ENCODE assay signal across 20 cellular contexts in genomic region chr20:3995749-3996305, GRCh38. TPM values are rescaled to one million over a fixed set of nuclear protein-coding genes. Genes with fewer than 3 reads are reported as not detected.
A peak's percentile ranks its signal among the peaks of the same experiment; 100 is the strongest.
DNase-seq lines count a peak whose midpoint lies in the region; ATAC-seq, FAIRE-seq and TF ChIP-seq lines count a peak whose summit lies in the region.
"Had no signal": no experiment of that assay in that cellular context is flagged by ENCODE, and none has a peak within 500 bp of the region (broad histone marks: within the 10 kb centered on the region; RNA-seq: fewer than 3 reads in every experiment).

No MANE protein-coding gene starts in this region.

- H3K9ac ChIP-seq in K562 (ENCODE audit: insufficient read depth in 1 of 2, low read depth in 2 of 2, low read length in 2 of 2) (no peak overlapping the region), skeletal muscle satellite cell (ENCODE audit: low read depth, low read length) (no peak overlapping the region)
- H3K9ac ChIP-seq: neural progenitor cell had no signal

- in situ Hi-C loops in K562 (cut with MboI), result no loop called here

- ATAC-seq in activated T-cell treated with anti-CD3 and anti-CD28 coated beads, Interleukin-2, amount 50 U/mL, for 72 hours (replicated peaks in 1 of 2), result peak; percentile 3 to 15
- ATAC-seq in K562 (peak; percentile 44), GM21381 (IDR thresholded peaks at IDR 0.05; ENCODE audit: unreplicated experiment) (no peak)
- ATAC-seq: Right ventricle myocardium inferior had no signal

- intact Hi-C loops in K562 (cut with micrococcal nuclease), result no loop called here

- H3K27ac ChIP-seq in K562 (ENCODE audit: extremely low read depth, low read depth, low read length), result peak overlapping the region; percentile 57; the same call in 2 of the 3 replicates
- H3K27ac ChIP-seq: colonic mucosa, neural progenitor cell, upper lobe of left lung had no signal

- no peak overlapping the region for H2AFZ ChIP-seq in K562 (ENCODE audit: low read depth, low read length)
- H2AFZ ChIP-seq: neural progenitor cell had no signal

- WGBS in K562 (ENCODE audit: insufficient coverage, low coverage, missing lambda C conversion rate), result 25% methylated on average over 3 of the region's 3 CpGs

- CTCF ChIA-PET in K562 (lab: Yijun Ruan, JAX; ENCODE audit: low intra/inter-chr PET ratio), result no interaction called here

- no peak for TF ChIP-seq POLR2A in K562 (conservative IDR thresholded peaks at IDR 0.05)

- no TSS peak for BruUV-seq in K562 (replicated peaks; lab: Mats Ljungman, UMichigan)

- H3K4me1 ChIP-seq in K562 (replicated peaks in 1 of 2; ENCODE audit: control insufficient read depth in 2 of 2, insufficient read depth in 2 of 2, low read length in 2 of 2), result peaks cover 0 to 17% of the 10 kb centered on the region in 2 experiments; a peak in 2 of 5 replicates
- peaks cover 15% of the 10 kb centered on the region for H3K4me1 ChIP-seq in skeletal muscle satellite cell (ENCODE audit: control insufficient read depth, insufficient read depth, low read length)
- H3K4me1 ChIP-seq: colonic mucosa, neural progenitor cell had no signal

- no peak for DNase-seq in activated T-cell treated with anti-CD3 and anti-CD28 coated beads, Interleukin-2, amount 50 U/mL, for 72 hours
- no peak for DNase-seq in activated T-cell treated with anti-CD3 and anti-CD28 coated beads, Interleukin-2, amount 50 U/mL, for 1 hour
- DNase-seq in HFFc6 (no peak), K562 (ENCODE audit: extremely low read depth in 1 of 4, low spot score in 3 of 4) (no peak), 8988T (no peak), C1 segment of cervical spinal cord (lab: John Stamatoyannopoulos, UW) (no peak)
- DNase-seq: colonic mucosa, MM.1S, retina, T-helper 17 cell, upper lobe of left lung had no signal

- H3K9me1 ChIP-seq in K562 (ENCODE audit: control insufficient read depth, insufficient read depth, low read length), result peaks cover 3% of the 10 kb centered on the region

- peaks cover 48% of the 10 kb centered on the region for H3K4me1 Mint-ChIP-seq in activated T-cell treated with anti-CD3 and anti-CD28 coated beads, Interleukin-2, amount 50 U/mL, for 72 hours (ENCODE audit: low read depth)
- peaks cover 42% of the 10 kb centered on the region for H3K4me1 Mint-ChIP-seq in HFFc6 (ENCODE audit: low read depth)
- H3K4me1 Mint-ChIP-seq: neural progenitor cell, WTC11 had no signal

- TF ChIP-seq CTCF in HFFc6 (IDR thresholded peaks at IDR 0.05) (no peak), K562 (IDR thresholded peaks at IDR 0.05 in 2 of 3, conservative IDR thresholded peaks at IDR 0.05 in 1 of 3; ENCODE audit: insufficient read depth in 2 of 3, low read depth in 1 of 3, low read length in 3 of 3) (no peak)

- TF ChIP-seq RAD21 in K562 (CRISPR knock-in tag; conservative IDR thresholded peaks at IDR 0.05 in 1 of 2, IDR thresholded peaks at IDR 0.05 in 1 of 2), result no peak

- FAIRE-seq in K562 (lab: Jason Lieb, UNC), result no peak
- FAIRE-seq: frontal cortex, GM18507 had no signal

- H3K4me2 ChIP-seq in K562 (ENCODE audit: insufficient read depth, low read length) (peak overlapping the region; percentile 12; the same call in 1 of the 2 replicates), skeletal muscle satellite cell (ENCODE audit: low read length) (peak overlapping the region; percentile 44)
- H3K4me2 ChIP-seq: neural progenitor cell had no signal

- peaks cover 26% of the 10 kb centered on the region; the same call in 2 of the 3 replicates for H3K36me3 ChIP-seq in K562 (ENCODE audit: control insufficient read depth, insufficient read depth, low read length)
- peaks cover 4% of the 10 kb centered on the region for H3K36me3 ChIP-seq in skeletal muscle satellite cell (ENCODE audit: insufficient read depth, low read length)
- H3K36me3 ChIP-seq: colonic mucosa, neural progenitor cell, upper lobe of left lung had no signal

- no peaks in the 10 kb centered on the region for H3K36me3 Mint-ChIP-seq in activated T-cell treated with anti-CD3 and anti-CD28 coated beads, Interleukin-2, amount 50 U/mL, for 72 hours (ENCODE audit: insufficient read depth in 2 of 2)
- peaks cover 4% of the 10 kb centered on the region; the same call in 1 of the 2 replicates for H3K36me3 Mint-ChIP-seq in HFFc6 (ENCODE audit: low read depth)
- H3K36me3 Mint-ChIP-seq: activated naive CD4-positive, alpha-beta T cell treated with anti-CD3 and anti-CD28 coated beads, Interleukin-2, amount 50 U/mL, for 72 hours; WTC11 had no signal

- POLR2A ChIA-PET in K562 (lab: Yijun Ruan, JAX), result interaction anchor here (2.7 kb wide), 1 partner anchor 17 kb away, joined by 8 read pairs; no protein-coding TSS in a partner anchor

- H3K9me3 ChIP-seq in K562 (replicated peaks; ENCODE audit: control insufficient read depth, insufficient read depth, low read depth, low read length) (no peaks in the 10 kb centered on the region), skeletal muscle satellite cell (replicated peaks; ENCODE audit: low read length) (no peaks in the 10 kb centered on the region)
- H3K9me3 ChIP-seq: colonic mucosa, upper lobe of left lung had no signal

- no peak for TF ChIP-seq EP300 in K562 (IDR thresholded peaks at IDR 0.05; ENCODE audit: low read length)

- H4K20me1 ChIP-seq in K562 (replicated peaks; ENCODE audit: control insufficient read depth, insufficient read depth, low read length), result peaks cover 9% of the 10 kb centered on the region

- no peaks in the 10 kb centered on the region for H3K9me3 Mint-ChIP-seq in activated T-cell treated with anti-CD3 and anti-CD28 coated beads, Interleukin-2, amount 50 U/mL, for 72 hours
- H3K9me3 Mint-ChIP-seq in HFFc6, result no peaks in the 10 kb centered on the region
- H3K9me3 Mint-ChIP-seq: activated naive CD4-positive, alpha-beta T cell treated with anti-CD3 and anti-CD28 coated beads, Interleukin-2, amount 50 U/mL, for 72 hours; neural progenitor cell; WTC11 had no signal

- H3K4me3 Mint-ChIP-seq in activated T-cell treated with anti-CD3 and anti-CD28 coated beads, Interleukin-2, amount 50 U/mL, for 72 hours, result peak overlapping the region; percentile 56 to 92
- H3K4me3 Mint-ChIP-seq in HFFc6, result peak overlapping the region; percentile 76
- H3K4me3 Mint-ChIP-seq: neural progenitor cell, WTC11 had no signal

- H3K27ac Mint-ChIP-seq in activated T-cell treated with anti-CD3 and anti-CD28 coated beads, Interleukin-2, amount 50 U/mL, for 72 hours, result peak overlapping the region; percentile 95
- peak overlapping the region; percentile 80 for H3K27ac Mint-ChIP-seq in HFFc6
- H3K27ac Mint-ChIP-seq: neural progenitor cell, WTC11 had no signal

- no peaks in the 10 kb centered on the region for H3K27me3 Mint-ChIP-seq in activated T-cell treated with anti-CD3 and anti-CD28 coated beads, Interleukin-2, amount 50 U/mL, for 72 hours (ENCODE audit: low read depth)
- H3K27me3 Mint-ChIP-seq in HFFc6 (ENCODE audit: insufficient read depth), result no peaks in the 10 kb centered on the region
- H3K27me3 Mint-ChIP-seq: brain, T-helper 17 cell had no signal

- H3K27me3 ChIP-seq in K562 (ENCODE audit: control insufficient read depth in 2 of 2, insufficient read depth in 2 of 2, low read length in 2 of 2), result no peaks in the 10 kb centered on the region
- H3K27me3 ChIP-seq in skeletal muscle satellite cell (ENCODE audit: control insufficient read depth, insufficient read depth, low read length), result no peaks in the 10 kb centered on the region
- H3K27me3 ChIP-seq: colonic mucosa, neural progenitor cell, upper lobe of left lung had no signal

- H3K4me3 ChIP-seq in K562 (no peak overlapping the region), skeletal muscle satellite cell (ENCODE audit: low read length) (no peak overlapping the region)
- H3K4me3 ChIP-seq: colonic mucosa, neural progenitor cell, upper lobe of left lung had no signal

- peaks cover 93% of the 10 kb centered on the region for H3K79me2 ChIP-seq in K562 (ENCODE audit: control insufficient read depth, insufficient read depth, low read length)

TF ChIP-seq in K562, 482 proteins besides CTCF, POLR2A, EP300 and RAD21 (continues in another document):
- no peak for TF ChIP-seq ZNF41 (CRISPR knock-in tag; conservative IDR thresholded peaks at IDR 0.05)
- no peak for TF ChIP-seq CC2D1A (IDR thresholded peaks at IDR 0.05)
- 0 out of 2 replicates have a peak, but pooled peaks have one; percentile 0 for TF ChIP-seq FOSL1 (tag; conservative IDR thresholded peaks at IDR 0.05)
- TF ChIP-seq ZNF445 (CRISPR knock-in tag; IDR thresholded peaks at IDR 0.05; ENCODE audit: low read depth), result no peak
- no peak for TF ChIP-seq SP2 (IDR thresholded peaks at IDR 0.05; ENCODE audit: extremely low read depth, low read depth, low read length, poor library complexity, severe bottlenecking)
- 0 out of 2 replicates have a peak, but pooled peaks have one; percentile 1 for TF ChIP-seq C11orf30 (IDR thresholded peaks at IDR 0.05; ENCODE audit: low read depth)
- TF ChIP-seq KAT2B (IDR thresholded peaks at IDR 0.05; ENCODE audit: low read depth, low read length), result no peak
- TF ChIP-seq ZNF239 (CRISPR knock-in tag; IDR thresholded peaks at IDR 0.05), result no peak
- TF ChIP-seq SNIP1 (IDR thresholded peaks at IDR 0.05; ENCODE audit: low read depth), result no peak
- TF ChIP-seq ZNF253 (CRISPR knock-in tag; conservative IDR thresholded peaks at IDR 0.05), result no peak

RNA-seq across cellular contexts. Expression of gene RNF24, which starts 19.5 kb away (rescaled TPM):
- 10 to 100 TPM; 13.4 to 16.4 TPM for total RNA-seq in activated T-cell treated with anti-CD3 and anti-CD28 coated beads, Interleukin-2, amount 50 U/mL, for 72 hours
- total RNA-seq in HFFc6 (2021; fragmentation: NEBNext Ultra II Directional; extraction: Animal tissue kit (Norgen Biotek cat#: 25700)), result 10 to 100 TPM; 21.3 to 26.6 (median 24.7) TPM
- total RNA-seq in K562 (2011; cell fraction: chromatin; rRNA removed; ENCODE audit: low replicate concordance), result 44.6 and 48.3 TPM in 2 replicates
- 26.7 and 28.9 TPM in 2 replicates for total RNA-seq in K562 (2011; cell fraction: nucleolus; rRNA removed)
- total RNA-seq in K562 (2011; cell fraction: nucleoplasm; rRNA removed), result 56.0 and 88.0 TPM in 2 replicates
- total RNA-seq in K562 (2014; rRNA removed), result 15.7 and 17.3 TPM in 2 replicates
- 18.8 and 20.3 TPM in 2 replicates for total RNA-seq in K562 (2014; rRNA removed; fragmentation: Illumina TruSeq; extraction: Trizol)
- 14.1 and 14.7 TPM in 2 replicates for total RNA-seq in K562 (2015; rRNA removed; fragmentation: Illumina TruSeq; extraction: Trizol)
- total RNA-seq in K562 (2021), result 42.6 and 51.9 TPM in 2 replicates
- 23.1 and 43.4 TPM in 2 replicates for polyA plus RNA-seq in K562 (2011; rRNA removed)
- polyA plus RNA-seq in K562 (2011; cell fraction: cytosol; rRNA removed), result 24.8 and 52.3 TPM in 2 replicates
- polyA plus RNA-seq in K562 (2011; cell fraction: nucleus; rRNA removed), result 39.0 and 49.3 TPM in 2 replicates
- polyA plus RNA-seq in K562 (2012), result 22.7 and 30.7 TPM in 2 replicates
- polyA plus RNA-seq in K562 (2014; fragmentation: Illumina TruSeq; extraction: Trizol), result 33.9 and 35.5 TPM in 2 replicates
- 10 to 100 TPM; 10.1 to 21.8 TPM for polyA plus RNA-seq in K562 (2014; fragmentation: Nextera tagmentation; extraction: Ambion mirVana)
- 21.0 and 22.4 TPM in 2 replicates for polyA plus RNA-seq in K562 (2014; rRNA removed)
- polyA minus RNA-seq in K562 (2011; rRNA and poly(A)+ RNA removed), result 19.7 and 35.1 TPM in 2 replicates
- polyA minus RNA-seq in K562 (2011; cell fraction: cytosol; rRNA and poly(A)+ RNA removed), result 25.3 and 46.8 TPM in 2 replicates
- 10.1 and 22.5 TPM in 2 replicates for polyA minus RNA-seq in K562 (2011; cell fraction: nucleus; rRNA and poly(A)+ RNA removed)
- total RNA-seq in skeletal muscle satellite cell (2012; rRNA removed), result 20.3 and 25.3 TPM in 2 replicates
